In the genomic region with DNA sequence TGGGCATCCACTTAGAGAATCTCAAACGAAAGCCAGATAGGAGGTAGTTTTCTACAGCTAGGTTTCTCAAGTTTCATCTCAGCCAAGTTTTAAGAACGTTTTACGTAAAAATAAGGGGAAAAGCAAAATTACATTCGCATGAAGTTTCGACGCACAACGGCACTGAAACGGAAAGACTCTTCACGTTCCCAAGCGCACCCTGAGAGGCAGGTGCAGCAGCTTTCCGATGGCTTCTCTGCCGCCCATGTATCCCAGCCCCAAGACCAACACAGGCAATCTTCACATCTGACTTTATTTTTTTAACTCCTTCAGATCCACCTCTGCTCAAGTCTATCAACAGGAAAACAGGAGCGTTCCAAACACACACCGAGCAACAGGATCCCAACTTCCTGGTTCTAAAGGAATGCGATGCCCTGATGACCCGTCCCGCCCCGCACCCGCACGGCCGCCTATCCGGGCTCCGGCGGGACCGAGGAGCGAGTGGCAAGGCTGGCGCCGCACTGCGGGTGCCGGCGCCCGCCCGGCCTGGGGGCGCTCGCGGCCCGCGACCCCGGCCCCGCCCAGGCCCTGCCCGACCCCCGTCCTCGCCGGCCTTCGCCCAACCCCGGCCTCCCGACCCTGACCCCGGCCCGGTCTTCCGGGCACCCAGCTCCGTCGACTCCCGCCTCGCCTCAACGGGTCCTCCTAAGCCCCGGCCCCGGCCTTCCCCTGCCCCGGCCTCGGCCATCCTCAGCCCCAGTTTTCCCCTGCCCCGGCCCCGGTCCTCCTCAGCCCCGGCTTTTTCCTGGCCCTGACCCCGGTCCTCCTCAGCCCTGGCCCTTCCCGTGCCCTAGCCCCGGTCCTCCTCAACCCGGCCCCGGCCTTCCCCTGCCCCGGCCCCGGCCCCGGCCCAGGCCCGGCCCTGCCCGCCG, we compare ENCODE assay signal across 8 cellular contexts. TPM values are rescaled to one million over a fixed set of nuclear protein-coding genes. Genes with fewer than 3 reads are reported as not detected.
DNase-seq lines count a peak whose midpoint lies in the region; ATAC-seq and TF ChIP-seq lines count a peak whose summit lies in the region.

No MANE protein-coding gene starts in this region.

- TF ChIP-seq EP300 in ovary (IDR thresholded peaks at IDR 0.05) = no peak

- H3K27ac ChIP-seq in ovary = peak overlapping the region; percentile 81 to 89

- H3K36me3 ChIP-seq in ovary = no peaks in the 10 kb centered on the region

- no peaks in the 10 kb centered on the region for H3K9me3 ChIP-seq in ovary

- ATAC-seq in GM19397 (IDR thresholded peaks at IDR 0.05; ENCODE audit: unreplicated experiment) = peak; percentile 2
- ATAC-seq in HG02973 (IDR thresholded peaks at IDR 0.05; ENCODE audit: unreplicated experiment) = no peak

- no peak for TF ChIP-seq CTCF in glutamatergic neuron (IDR thresholded peaks at IDR 0.05; ENCODE audit: partially characterized antibody, unreplicated experiment)
- no peak for TF ChIP-seq CTCF in ovary (IDR thresholded peaks at IDR 0.05)

- CTCF ChIA-PET in activated naive CD4-positive, alpha-beta T cell treated with anti-CD3 and anti-CD28 coated beads, Interleukin-2, amount 10 ng/mL, durations not matched to agents 7 days and 5 days (lab: Charles Lee) = no interaction called here

- peaks cover 44% of the 10 kb centered on the region for H3K4me1 Mint-ChIP-seq in activated naive CD4-positive, alpha-beta T cell treated with anti-CD3 and anti-CD28 coated beads, Interleukin-2, amount 10 ng/mL, durations not matched to agents 7 days and 5 days
- peaks cover 11% of the 10 kb centered on the region for H3K4me1 Mint-ChIP-seq in glutamatergic neuron (ENCODE audit: low read depth, unreplicated experiment)

- WGBS in ovary, 3 donors = 0 to 1% (median 1%) methylated on average over 32 to 73 of the region's 73 CpGs

- H3K27me3 ChIP-seq in ovary = no peaks in the 10 kb centered on the region

- peaks cover 9% of the 10 kb centered on the region for H3K4me1 ChIP-seq in ovary (ENCODE audit: insufficient read depth)

- H3K36me3 Mint-ChIP-seq in activated naive CD4-positive, alpha-beta T cell treated with anti-CD3 and anti-CD28 coated beads, Interleukin-2, amount 10 ng/mL, durations not matched to agents 7 days and 5 days = peaks cover 18% of the 10 kb centered on the region
- no peaks in the 10 kb centered on the region for H3K36me3 Mint-ChIP-seq in glutamatergic neuron (ENCODE audit: unreplicated experiment)

- peaks cover 4% of the 10 kb centered on the region for H3K27me3 Mint-ChIP-seq in activated naive CD4-positive, alpha-beta T cell treated with anti-CD3 and anti-CD28 coated beads, Interleukin-2, amount 10 ng/mL, durations not matched to agents 7 days and 5 days
- peaks cover 9% of the 10 kb centered on the region for H3K27me3 Mint-ChIP-seq in glutamatergic neuron (ENCODE audit: unreplicated experiment)

- TF ChIP-seq POLR2A in ovary (IDR thresholded peaks at IDR 0.05) = no peak

- DNase-seq in AG08396 (ENCODE audit: low spot score) = peak; percentile 65
- DNase-seq in NCI-H748 treated with DMSO at 0.1 percent for 48 hours (lab: John Stamatoyannopoulos, UW) = peak; percentile 7
- DNase-seq in activated naive CD4-positive, alpha-beta T cell treated with anti-CD3 and anti-CD28 coated beads, Interleukin-2, amount 10 ng/mL, durations not matched to agents 7 days and 5 days = peak; percentile 52
- peak; percentile 40 for DNase-seq in glutamatergic neuron
- peak; percentile 30 to 60 (median 55) for DNase-seq in ovary
- DNase-seq in COLO829 (ENCODE audit: low spot score) = no peak

- intact Hi-C loops in ovary (cut with DNase I) = loop anchor here in 3 of 4 donors (2.0 to 10.0 kb wide), 4 partner anchors 57 to 238 kb away; partner anchors contain the start of genes GTPBP4 (in 1 of the 3), IDI1 (in 1 of the 3) and WDR37 (in 1 of the 3)

- H3K27ac Mint-ChIP-seq in activated naive CD4-positive, alpha-beta T cell treated with anti-CD3 and anti-CD28 coated beads, Interleukin-2, amount 10 ng/mL, durations not matched to agents 7 days and 5 days = peak overlapping the region; percentile 91
- peak overlapping the region; percentile 89 for H3K27ac Mint-ChIP-seq in glutamatergic neuron (ENCODE audit: unreplicated experiment)

- peak overlapping the region; percentile 85 for H3K4me3 ChIP-seq in ovary

- H3K9me3 Mint-ChIP-seq in activated naive CD4-positive, alpha-beta T cell treated with anti-CD3 and anti-CD28 coated beads, Interleukin-2, amount 10 ng/mL, durations not matched to agents 7 days and 5 days = no peaks in the 10 kb centered on the region
- peaks cover 13% of the 10 kb centered on the region for H3K9me3 Mint-ChIP-seq in glutamatergic neuron (ENCODE audit: unreplicated experiment)

- H3K4me3 Mint-ChIP-seq in activated naive CD4-positive, alpha-beta T cell treated with anti-CD3 and anti-CD28 coated beads, Interleukin-2, amount 10 ng/mL, durations not matched to agents 7 days and 5 days = peak overlapping the region; percentile 88
- H3K4me3 Mint-ChIP-seq in glutamatergic neuron (ENCODE audit: unreplicated experiment) = peak overlapping the region; percentile 97

RNA-seq across cellular contexts. Expression of gene LARP4B, which starts 0.8 kb away (rescaled TPM):
- total RNA-seq in glutamatergic neuron (ENCODE audit: unreplicated experiment) = 65.6 TPM
- 10 to 100 TPM; 32.9 to 77.8 (median 56.2) TPM for total RNA-seq in ovary
- 10 to 100 TPM; 14.4 to 21.1 TPM for polyA plus RNA-seq in ovary

RNA-seq across cellular contexts. Expression of gene GTPBP4, which starts 57.6 kb away (rescaled TPM):
- 45.4 TPM for total RNA-seq in glutamatergic neuron (ENCODE audit: unreplicated experiment)
- 10 to 100 TPM; 17.9 to 44.7 (median 30.5) TPM for total RNA-seq in ovary
- polyA plus RNA-seq in ovary = 10 to 100 TPM; 18.4 to 32.7 TPM
